17 cellular contexts compared by ENCODE assay signal in genomic region chr3:185401319-185401955, GRCh38. TPM values are rescaled to one million over a fixed set of nuclear protein-coding genes. Genes with fewer than 3 reads are reported as not detected.
DNase-seq lines count a peak whose midpoint lies in the region; ATAC-seq and TF ChIP-seq lines count a peak whose summit lies in the region.
"Had no signal": no experiment of that assay in that cellular context is flagged by ENCODE, and none has a peak within 500 bp of the region (broad histone marks: within the 10 kb centered on the region; RNA-seq: fewer than 3 reads in every experiment).

No MANE protein-coding gene starts in this region.

- POLR2A ChIA-PET in IMR-90 (lab: Charles Lee; ENCODE audit: unreplicated experiment) = no interaction called here

- no peaks in the 10 kb centered on the region for H3K9me1 ChIP-seq in IMR-90 (ENCODE audit: insufficient read depth, low read length)

- in situ Hi-C loops in IMR-90 (cut with MboI; ENCODE audit: low sequenced_read_pairs) = no loop called here
- in situ Hi-C loops in KBM-7 (cut with MboI; ENCODE audit: low pct_unique_long_range_greater_than_20kb, low sequenced_read_pairs) = no loop called here

- ATAC-seq in IMR-90 (ENCODE audit: low read depth) (0 out of 2 replicates have a peak, but pooled peaks have one; percentile 7), GM19397 (IDR thresholded peaks at IDR 0.05; ENCODE audit: unreplicated experiment) (no peak), GM21423 (IDR thresholded peaks at IDR 0.05; ENCODE audit: unreplicated experiment) (no peak)
- ATAC-seq: activated CD8-positive, alpha-beta memory T cell treated with anti-CD3 and anti-CD28 coated beads, Interleukin-2, amount 10 ng/mL, durations not matched to agents 7 days and 5 days; Panc1; right cardiac atrium had no signal

- DNase-seq in BE2C = peak; percentile 77
- peak; percentile 57 for DNase-seq in IMR-90
- peak; percentile 20 for DNase-seq in NCI-H526 treated with DMSO at 0.1 percent for 48 hours (lab: John Stamatoyannopoulos, UW)
- peak; percentile 50 for DNase-seq in esophagus muscularis mucosa (ENCODE audit: extremely low spot score)
- no peak for DNase-seq in KBM-7
- DNase-seq in OCI-M2 (lab: John Stamatoyannopoulos, UW; ENCODE audit: unreplicated experiment) = no peak
- DNase-seq: ACHN; activated CD8-positive, alpha-beta memory T cell treated with anti-CD3 and anti-CD28 coated beads, Interleukin-2, amount 10 ng/mL, durations not matched to agents 7 days and 5 days; brain microvascular endothelial cell; CD8-positive, alpha-beta memory T cell; mesendoderm; NCI-H345; right cardiac atrium; stimulated activated CD4-positive, alpha-beta T cell treated with anti-CD3 and anti-CD28 coated beads, Interleukin-1b, Interleukin-23, amount 100 ng/mL, for 48 hours had no signal

- H3K4me3 ChIP-seq in BE2C (ENCODE audit: low read depth, low read length) (peak overlapping the region; percentile 3; the same call in 1 of the 2 replicates), IMR-90 (ENCODE audit: insufficient read depth, low read depth, low read length) (no peak overlapping the region), esophagus muscularis mucosa (no peak overlapping the region)

- no peak overlapping the region for H3K14ac ChIP-seq in IMR-90 (replicated peaks; ENCODE audit: low read depth, low read length)

- H3K27me3 ChIP-seq in BE2C (no peaks in the 10 kb centered on the region), IMR-90 (ENCODE audit: control insufficient read depth, insufficient read depth, low read length) (no peaks in the 10 kb centered on the region), esophagus muscularis mucosa (no peaks in the 10 kb centered on the region)
- H3K27me3 ChIP-seq: brain microvascular endothelial cell had no signal

- H3K4ac ChIP-seq in IMR-90 (ENCODE audit: low read depth, low read length) = no peak overlapping the region

- no peak overlapping the region for H3K56ac ChIP-seq in IMR-90 (ENCODE audit: extremely low read depth, insufficient read depth, low read length)

- no peak overlapping the region for H2BK20ac ChIP-seq in IMR-90 (ENCODE audit: low read depth, low read length)

- H3K18ac ChIP-seq in IMR-90 (ENCODE audit: low read depth, low read length) = no peak overlapping the region

- no peaks in the 10 kb centered on the region for H3K9me3 ChIP-seq in BE2C
- H3K9me3 ChIP-seq in IMR-90 (ENCODE audit: control insufficient read depth, insufficient read depth, low read length) = no peaks in the 10 kb centered on the region
- no peaks in the 10 kb centered on the region for H3K9me3 ChIP-seq in esophagus muscularis mucosa

- CTCF ChIA-PET in IMR-90 (lab: Yijun Ruan, JAX) = interaction anchor here (1.7 kb wide), 1 partner anchor 23 kb away, joined by 4 read pairs; no protein-coding TSS in a partner anchor

- no peaks in the 10 kb centered on the region for H3K79me1 ChIP-seq in IMR-90 (ENCODE audit: low read depth in 1 of 2, low read length in 2 of 2)

- TF ChIP-seq EP300 in esophagus muscularis mucosa (IDR thresholded peaks at IDR 0.05) = no peak

- H3K23ac ChIP-seq in IMR-90 (ENCODE audit: low read depth, low read length) = no peak overlapping the region

- no peak overlapping the region for H2BK15ac ChIP-seq in IMR-90 (ENCODE audit: low read depth, low read length)

- no peak overlapping the region for H2AFZ ChIP-seq in IMR-90 (replicated peaks; ENCODE audit: low read length, poor library complexity)

- H2BK120ac ChIP-seq in IMR-90 (ENCODE audit: low read depth, low read length) = no peak overlapping the region

- no peak overlapping the region for H4K91ac ChIP-seq in IMR-90 (ENCODE audit: insufficient read depth, low read depth, low read length)

- H3K36me3 ChIP-seq in BE2C (no peaks in the 10 kb centered on the region), IMR-90 (ENCODE audit: control insufficient read depth, insufficient read depth, low read length) (no peaks in the 10 kb centered on the region), esophagus muscularis mucosa (no peaks in the 10 kb centered on the region)
- H3K36me3 ChIP-seq: brain microvascular endothelial cell had no signal

- H2AK5ac ChIP-seq in IMR-90 (ENCODE audit: low read depth, low read length) = no peak overlapping the region

- dilution Hi-C loops in IMR-90 (cut with HindIII; ENCODE audit: low sequenced_read_pairs, unreplicated experiment) = no loop called here

- no peaks in the 10 kb centered on the region for H4K20me1 ChIP-seq in IMR-90 (ENCODE audit: insufficient read depth, low read length)

- peaks cover 38% of the 10 kb centered on the region for H3K4me1 ChIP-seq in BE2C
- H3K4me1 ChIP-seq in IMR-90 (ENCODE audit: control insufficient read depth, insufficient read depth, low read length) = peaks cover 3% of the 10 kb centered on the region; the same call in 1 of the 2 replicates
- H3K4me1 ChIP-seq in esophagus muscularis mucosa = peaks cover 0 to 22% (median 15%) of the 10 kb centered on the region in 4 donors

- no peak overlapping the region for H4K8ac ChIP-seq in IMR-90 (ENCODE audit: low read depth in 2 of 2, low read length in 2 of 2)

- no peak overlapping the region for H4K5ac ChIP-seq in IMR-90 (ENCODE audit: low read depth, low read length)

- no TSS peak for BruUV-seq in IMR-90 (replicated peaks; lab: Mats Ljungman, UMichigan)

- no peak for TF ChIP-seq POLR2A in IMR-90 (IDR thresholded peaks at IDR 0.05; ENCODE audit: low read depth, low read length)
- TF ChIP-seq POLR2A in esophagus muscularis mucosa (IDR thresholded peaks at IDR 0.05; ENCODE audit: low read depth) = no peak

- intact Hi-C loops in IMR-90 (cut with micrococcal nuclease) (no loop called here), esophagus muscularis mucosa (cut with DNase I) (no loop called here)

- H2AK9ac ChIP-seq in IMR-90 (replicated peaks; ENCODE audit: low read depth, low read length, poor library complexity) = no peak overlapping the region

- no peak overlapping the region for H3K27ac ChIP-seq in IMR-90 (ENCODE audit: insufficient read depth, low read length)
- no peak overlapping the region for H3K27ac ChIP-seq in esophagus muscularis mucosa (replicated peaks in 1 of 4)
- H3K27ac ChIP-seq: brain microvascular endothelial cell had no signal

- WGBS in IMR-90 (ENCODE audit: extremely low coverage in 2 of 2, insufficient read length in 1 of 2), 2 experiments = no CpG with 5 or more reads among the region's 7 CpGs
- WGBS in esophagus muscularis mucosa = 48% methylated on average over 7 of the region's 7 CpGs

- TF ChIP-seq RAD21 in IMR-90 (IDR thresholded peaks at IDR 0.05; ENCODE audit: low read length) = no peak

- no peak overlapping the region for H2BK5ac ChIP-seq in IMR-90 (ENCODE audit: low read depth, low read length, poor library complexity, severe bottlenecking)

- no peak overlapping the region for H3K9ac ChIP-seq in IMR-90 (ENCODE audit: low read depth, low read length)

- TF ChIP-seq CTCF in BE2C (IDR thresholded peaks at IDR 0.05; ENCODE audit: low read depth, low read length) (no peak), IMR-90 (conservative IDR thresholded peaks at IDR 0.05; ENCODE audit: low read depth, low read length) (no peak), esophagus muscularis mucosa (IDR thresholded peaks at IDR 0.05) (no peak)

- H3K4me2 ChIP-seq in IMR-90 (ENCODE audit: low read depth, low read length) = no peak overlapping the region

TF ChIP-seq in IMR-90, 13 proteins besides CTCF, POLR2A, EP300 and RAD21:
- TF ChIP-seq NFE2L2 (IDR thresholded peaks at IDR 0.05; ENCODE audit: low read depth, low read length) (no peak), ELK1 (IDR thresholded peaks at IDR 0.05; ENCODE audit: borderline replicate concordance, low read depth, low read length) (no peak), CEBPB (IDR thresholded peaks at IDR 0.05; ENCODE audit: low read depth, low read length) (no peak), MAZ (IDR thresholded peaks at IDR 0.05; ENCODE audit: borderline replicate concordance, low read depth, low read length) (no peak)
TF ChIP-seq in IMR-90: peak in this region for 0.

RNA-seq across cellular contexts. Expression of gene MAP3K13, which starts 38.5 kb away (rescaled TPM):
- polyA plus RNA-seq in BE2C (2012; ENCODE audit: insufficient read depth, insufficient read length, low read depth) = 10.3 TPM
- total RNA-seq in IMR-90 (2012; rRNA removed) (17.6 and 19.2 TPM in 2 replicates), esophagus muscularis mucosa (10 to 100 TPM; 12.8 to 44.9 (median 19.6) TPM)
- polyA plus RNA-seq in IMR-90 (2012; rRNA removed) = 8.6 and 9.9 TPM in 2 replicates
- polyA plus RNA-seq in IMR-90 (2012; cell fraction: cytosol; rRNA removed) = 2.5 and 2.8 TPM in 2 replicates
- polyA plus RNA-seq in IMR-90 (2012; cell fraction: nucleus; rRNA removed; ENCODE audit: low replicate concordance) = 1.3 and 5.4 TPM in 2 replicates

Comparison
In these comparisons a context has a peak if more than half of its experiments do, and no peak if none do; other contexts are left out.
1. DNase-seq: peak in BE2C (single experiment), IMR-90 (single experiment), NCI-H526 treated with DMSO at 0.1 percent for 48 hours (single experiment) and esophagus muscularis mucosa (single experiment); none in KBM-7 (single experiment) and OCI-M2 (single experiment).